Comparison of ENCODE assay signal across 8 cellular contexts in the genomic region with DNA sequence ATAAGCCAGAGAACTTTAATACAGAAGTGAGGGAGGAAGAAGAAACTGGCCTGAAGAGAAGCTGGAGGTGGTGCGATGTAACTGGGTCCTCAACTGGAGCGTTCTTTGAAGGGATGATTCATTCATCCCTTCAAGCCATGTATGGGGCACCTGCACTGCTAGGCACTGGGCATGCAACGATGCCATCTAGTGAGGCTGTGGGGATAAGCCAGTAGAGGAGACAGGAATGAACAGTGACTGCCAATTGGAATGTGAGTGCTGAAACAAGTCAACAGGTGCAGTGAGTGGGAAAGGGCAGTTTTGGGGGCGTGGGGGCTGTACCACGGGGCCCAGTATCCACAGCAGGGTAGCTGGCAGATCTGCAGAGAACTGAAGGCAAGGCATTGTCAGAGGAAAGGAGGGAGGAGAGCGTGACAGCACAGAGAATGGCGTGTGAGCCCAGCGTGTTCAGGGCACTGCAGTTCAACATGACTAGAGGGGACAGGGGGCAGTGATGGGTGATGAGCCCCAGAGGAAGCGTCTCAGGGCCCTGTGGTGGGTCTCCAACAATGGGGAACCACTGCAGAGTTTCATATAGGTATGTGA. TPM values are rescaled to one million over a fixed set of nuclear protein-coding genes. Genes with fewer than 3 reads are reported as not detected.
DNase-seq lines count a peak whose midpoint lies in the region; ATAC-seq and TF ChIP-seq lines count a peak whose summit lies in the region.

No MANE protein-coding gene starts in this region.

- no peak overlapping the region for H3K4me3 ChIP-seq in mucosa of descending colon

- peaks cover 5 to 10% of the 10 kb centered on the region in 2 donors for H3K4me1 Mint-ChIP-seq in natural killer cell

- peaks cover 5% of the 10 kb centered on the region for H3K4me1 ChIP-seq in mucosa of descending colon (ENCODE audit: low read depth)

- H3K27me3 Mint-ChIP-seq in natural killer cell (ENCODE audit: low read depth in 2 of 2): peaks cover 0 to 7% of the 10 kb centered on the region in 2 donors

- H3K27ac Mint-ChIP-seq in natural killer cell: no peak overlapping the region

- no peak overlapping the region for H3K4me3 Mint-ChIP-seq in natural killer cell

- DNase-seq in DMS53 treated with DMSO at 0.1 percent for 48 hours (lab: John Stamatoyannopoulos, UW; ENCODE audit: unreplicated experiment): peak; percentile 26
- DNase-seq in HT1080 (ENCODE audit: low read depth): peak; percentile 68
- DNase-seq in iPS-NIHi11 (ENCODE audit: low spot score): peak; percentile 66
- DNase-seq in natural killer cell: no peak
- no peak for DNase-seq in mucosa of descending colon

- no peaks in the 10 kb centered on the region for H3K36me3 Mint-ChIP-seq in natural killer cell

- ATAC-seq in SK-N-SH treated with all-trans-retinoic acid at 6 μM for 48 hours: peak; percentile 57
- ATAC-seq in natural killer cell: no peak
- ATAC-seq in HG03521 (IDR thresholded peaks at IDR 0.05; ENCODE audit: unreplicated experiment): no peak
- ATAC-seq in mucosa of descending colon: no peak
- ATAC-seq in HG02885 (IDR thresholded peaks at IDR 0.05; ENCODE audit: poor library complexity, unreplicated experiment): no peak

- no peaks in the 10 kb centered on the region for H3K36me3 ChIP-seq in mucosa of descending colon (ENCODE audit: low read depth)

- TF ChIP-seq CTCF in natural killer cell (IDR thresholded peaks at IDR 0.05): no peak
- no peak for TF ChIP-seq CTCF in mucosa of descending colon (IDR thresholded peaks at IDR 0.05)

- H3K9me3 ChIP-seq in mucosa of descending colon: no peaks in the 10 kb centered on the region

- no peaks in the 10 kb centered on the region for H3K9me3 Mint-ChIP-seq in natural killer cell

- intact Hi-C loops in natural killer cell (cut with micrococcal nuclease): no loop called here
- intact Hi-C loops in mucosa of descending colon (cut with DNase I, micrococcal nuclease): no loop called here

TF ChIP-seq in SK-N-SH treated with all-trans-retinoic acid at 6 μM for 48 hours, 23 proteins besides CTCF, POLR2A, EP300 and RAD21:
- TF ChIP-seq SNAI2 (CRISPR knock-in tag; IDR thresholded peaks at IDR 0.05): no peak
- TF ChIP-seq TCF4 (CRISPR knock-in tag; IDR thresholded peaks at IDR 0.05; ENCODE audit: borderline replicate concordance): no peak
- TF ChIP-seq RARB (CRISPR knock-in tag; IDR thresholded peaks at IDR 0.05): no peak
- TF ChIP-seq ZNF70 (CRISPR knock-in tag; IDR thresholded peaks at IDR 0.05): no peak
- TF ChIP-seq, protein P1, sequence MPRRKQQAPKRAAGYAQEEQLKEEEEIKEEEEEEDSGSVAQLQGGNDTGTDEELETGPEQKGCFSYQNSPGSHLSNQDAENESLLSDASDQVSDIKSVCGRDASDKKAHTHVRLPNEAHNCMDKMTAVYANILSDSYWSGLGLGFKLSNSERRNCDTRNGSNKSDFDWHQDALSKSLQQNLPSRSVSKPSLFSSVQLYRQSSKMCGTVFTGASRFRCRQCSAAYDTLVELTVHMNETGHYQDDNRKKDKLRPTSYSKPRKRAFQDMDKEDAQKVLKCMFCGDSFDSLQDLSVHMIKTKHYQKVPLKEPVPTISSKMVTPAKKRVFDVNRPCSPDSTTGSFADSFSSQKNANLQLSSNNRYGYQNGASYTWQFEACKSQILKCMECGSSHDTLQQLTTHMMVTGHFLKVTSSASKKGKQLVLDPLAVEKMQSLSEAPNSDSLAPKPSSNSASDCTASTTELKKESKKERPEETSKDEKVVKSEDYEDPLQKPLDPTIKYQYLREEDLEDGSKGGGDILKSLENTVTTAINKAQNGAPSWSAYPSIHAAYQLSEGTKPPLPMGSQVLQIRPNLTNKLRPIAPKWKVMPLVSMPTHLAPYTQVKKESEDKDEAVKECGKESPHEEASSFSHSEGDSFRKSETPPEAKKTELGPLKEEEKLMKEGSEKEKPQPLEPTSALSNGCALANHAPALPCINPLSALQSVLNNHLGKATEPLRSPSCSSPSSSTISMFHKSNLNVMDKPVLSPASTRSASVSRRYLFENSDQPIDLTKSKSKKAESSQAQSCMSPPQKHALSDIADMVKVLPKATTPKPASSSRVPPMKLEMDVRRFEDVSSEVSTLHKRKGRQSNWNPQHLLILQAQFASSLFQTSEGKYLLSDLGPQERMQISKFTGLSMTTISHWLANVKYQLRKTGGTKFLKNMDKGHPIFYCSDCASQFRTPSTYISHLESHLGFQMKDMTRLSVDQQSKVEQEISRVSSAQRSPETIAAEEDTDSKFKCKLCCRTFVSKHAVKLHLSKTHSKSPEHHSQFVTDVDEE (CRISPR knock-in tag; IDR thresholded peaks at IDR 0.05): no peak

RNA-seq across cellular contexts. Expression of gene KIF23, which starts 3.8 kb away (rescaled TPM):
- 63.0 and 64.9 TPM in 2 replicates for total RNA-seq in HT1080 (2014; rRNA removed; shearing (Covaris generic))
- polyA plus RNA-seq in HT1080 (2015; cell fraction: cytosol; rRNA removed): 49.5 and 50.2 TPM in 2 replicates
- polyA plus RNA-seq in HT1080 (2015; cell fraction: nucleus; rRNA removed): 161 and 165 TPM in 2 replicates
- 1 to 10 TPM; 1.2 to 2.1 (median 1.9) TPM for total RNA-seq in natural killer cell
- 10 to 100 TPM in 1 of 3 donors, 1 to 10 TPM in 2; 3.1 to 11.2 (median 4.4) TPM for total RNA-seq in mucosa of descending colon

RNA-seq across cellular contexts. Expression of gene RPLP1, which starts 42.2 kb away (rescaled TPM):
- total RNA-seq in HT1080 (2014; rRNA removed; shearing (Covaris generic)): 603 and 752 TPM in 2 replicates
- 1,158 and 2,089 TPM in 2 replicates for polyA plus RNA-seq in HT1080 (2015; cell fraction: cytosol; rRNA removed)
- 325 and 413 TPM in 2 replicates for polyA plus RNA-seq in HT1080 (2015; cell fraction: nucleus; rRNA removed)
- total RNA-seq in natural killer cell (1,000 to 10,000 TPM in 1 of 3 donors, 100 to 1,000 TPM in 2; 895 to 1,167 (median 974) TPM), mucosa of descending colon (1,000 to 10,000 TPM; 1,139 to 1,221 (median 1,218) TPM)

Comparison
In these comparisons a context has a peak if more than half of its experiments do, and no peak if none do; other contexts are left out.
1. DNase-seq: peak in DMS53 treated with DMSO at 0.1 percent for 48 hours (single experiment), HT1080 (single experiment) and iPS-NIHi11 (single experiment); none in natural killer cell (single experiment) and mucosa of descending colon (0 of 3).